Comparison of ENCODE assay signal across 8 cellular contexts in genomic region chr11:16606784-16607674, GRCh38.
DNase-seq lines count a peak whose midpoint lies in the region; ATAC-seq and TF ChIP-seq lines count a peak whose summit lies in the region.

No MANE protein-coding gene starts in this region.

- H3K14ac ChIP-seq in trophoblast cell (ENCODE audit: low read length), result no peak overlapping the region

- no peak for DNase-seq in activated naive CD4-positive, alpha-beta T cell treated with anti-CD3 and anti-CD28 coated beads, Interleukin-2, amount 50 U/mL, for 72 hours (ENCODE audit: low spot score in 2 of 2)
- no peak for DNase-seq in activated T-helper 1 cell treated with anti-CD3 and anti-CD28 coated beads, Interleukin-12 subunit alpha, Interleukin-12 subunit beta, Interleukin-2, Interleukin-4 antibody, amounts not matched to agents 30 ng/mL and 10 ng/mL and 1 ng/mL, durations not matched to agents 14 hours and 24 hours and 36 hours (ENCODE audit: low spot score)
- DNase-seq in heart right ventricle (peak; percentile 70 to 75), trophoblast cell (no peak), NCI-H1048 (lab: John Stamatoyannopoulos, UW) (no peak), HCEC 1CT (no peak)

- TF ChIP-seq CTCF in heart right ventricle (IDR thresholded peaks at IDR 0.05), result no peak

- no peaks in the 10 kb centered on the region for H3K9me3 Mint-ChIP-seq in activated naive CD4-positive, alpha-beta T cell treated with anti-CD3 and anti-CD28 coated beads, Interleukin-2, amount 50 U/mL, for 24 hours
- no peaks in the 10 kb centered on the region for H3K9me3 Mint-ChIP-seq in activated naive CD4-positive, alpha-beta T cell treated with anti-CD3 and anti-CD28 coated beads, Interleukin-2, amount 50 U/mL, for 72 hours
- peaks cover 7% of the 10 kb centered on the region for H3K9me3 Mint-ChIP-seq in activated T-helper 1 cell treated with anti-CD3 and anti-CD28 coated beads, Interleukin-12 subunit alpha, Interleukin-12 subunit beta, Interleukin-2, Interleukin-4 antibody, amounts not matched to agents 30 ng/mL and 10 ng/mL and 1 ng/mL, durations not matched to agents 14 hours and 24 hours and 36 hours

- H3K4me1 ChIP-seq in heart right ventricle, result peaks cover 0 to 44% (median 11%) of the 10 kb centered on the region in 9 donors
- peaks cover 14 to 21% of the 10 kb centered on the region in 2 experiments for H3K4me1 ChIP-seq in trophoblast cell (ENCODE audit: control insufficient read depth in 1 of 2, insufficient read depth in 2 of 2, low read length in 2 of 2)

- peak overlapping the region; percentile 81 for H3K4me3 Mint-ChIP-seq in activated naive CD4-positive, alpha-beta T cell treated with anti-CD3 and anti-CD28 coated beads, Interleukin-2, amount 50 U/mL, for 24 hours
- H3K4me3 Mint-ChIP-seq in activated T-helper 1 cell treated with anti-CD3 and anti-CD28 coated beads, Interleukin-12 subunit alpha, Interleukin-12 subunit beta, Interleukin-2, Interleukin-4 antibody, amounts not matched to agents 30 ng/mL and 10 ng/mL and 1 ng/mL, durations not matched to agents 14 hours and 24 hours and 36 hours, result peak overlapping the region; percentile 83

- peak overlapping the region; percentile 84 to 99 (median 98) for H3K27ac ChIP-seq in heart right ventricle
- no peak overlapping the region for H3K27ac ChIP-seq in trophoblast cell (ENCODE audit: low read depth, low read length)

- no peak overlapping the region for H2BK120ac ChIP-seq in trophoblast cell (ENCODE audit: insufficient read depth, low read length, poor library complexity)

- H3K9me3 ChIP-seq in heart right ventricle, result no peaks in the 10 kb centered on the region
- no peaks in the 10 kb centered on the region for H3K9me3 ChIP-seq in trophoblast cell (ENCODE audit: insufficient read depth, low read depth, low read length)

- no peak overlapping the region for H2BK5ac ChIP-seq in trophoblast cell (ENCODE audit: low read depth, low read length, poor library complexity)

- H3K4me3 ChIP-seq in heart right ventricle (peak overlapping the region; percentile 57 to 95 (median 84)), trophoblast cell (ENCODE audit: low read depth, low read length) (peak overlapping the region; percentile 74)

- peak overlapping the region; percentile 34 for H3K18ac ChIP-seq in trophoblast cell (ENCODE audit: low read length)

- H4K12ac ChIP-seq in trophoblast cell (ENCODE audit: low read depth, low read length), result no peak overlapping the region

- H3K79me2 ChIP-seq in trophoblast cell (ENCODE audit: control insufficient read depth, insufficient read depth, low read length, poor library complexity), result no peaks in the 10 kb centered on the region

- no peak for ATAC-seq in activated naive CD4-positive, alpha-beta T cell treated with anti-CD3 and anti-CD28 coated beads, Interleukin-2, amount 50 U/mL, for 72 hours
- ATAC-seq in heart right ventricle, result peak; percentile 43 to 67 (median 54)
- no peak for ATAC-seq in HG02852 (IDR thresholded peaks at IDR 0.05; ENCODE audit: unreplicated experiment)

- no peaks in the 10 kb centered on the region for H3K36me3 Mint-ChIP-seq in activated naive CD4-positive, alpha-beta T cell treated with anti-CD3 and anti-CD28 coated beads, Interleukin-2, amount 50 U/mL, for 24 hours
- peaks cover 8 to 33% of the 10 kb centered on the region in 2 donors for H3K36me3 Mint-ChIP-seq in activated naive CD4-positive, alpha-beta T cell treated with anti-CD3 and anti-CD28 coated beads, Interleukin-2, amount 50 U/mL, for 72 hours
- peaks cover 6% of the 10 kb centered on the region for H3K36me3 Mint-ChIP-seq in activated T-helper 1 cell treated with anti-CD3 and anti-CD28 coated beads, Interleukin-12 subunit alpha, Interleukin-12 subunit beta, Interleukin-2, Interleukin-4 antibody, amounts not matched to agents 30 ng/mL and 10 ng/mL and 1 ng/mL, durations not matched to agents 14 hours and 24 hours and 36 hours (ENCODE audit: low read depth)

- H3K27me3 ChIP-seq in heart right ventricle, result peaks cover 0 to 100% (median 11%) of the 10 kb centered on the region in 7 donors
- peaks cover 71% of the 10 kb centered on the region for H3K27me3 ChIP-seq in trophoblast cell (ENCODE audit: insufficient read depth, low read length)

- peaks cover 40% of the 10 kb centered on the region for H3K27me3 Mint-ChIP-seq in activated naive CD4-positive, alpha-beta T cell treated with anti-CD3 and anti-CD28 coated beads, Interleukin-2, amount 50 U/mL, for 24 hours
- H3K27me3 Mint-ChIP-seq in activated T-helper 1 cell treated with anti-CD3 and anti-CD28 coated beads, Interleukin-12 subunit alpha, Interleukin-12 subunit beta, Interleukin-2, Interleukin-4 antibody, amounts not matched to agents 30 ng/mL and 10 ng/mL and 1 ng/mL, durations not matched to agents 14 hours and 24 hours and 36 hours (ENCODE audit: insufficient read depth), result peaks cover 52% of the 10 kb centered on the region

- peak overlapping the region; percentile 32 for H2AFZ ChIP-seq in trophoblast cell (ENCODE audit: insufficient read depth, low read length, poor library complexity)

- H4K8ac ChIP-seq in trophoblast cell (ENCODE audit: low read depth, low read length), result peak overlapping the region; percentile 30

- peaks cover 27% of the 10 kb centered on the region for H3K4me1 Mint-ChIP-seq in activated naive CD4-positive, alpha-beta T cell treated with anti-CD3 and anti-CD28 coated beads, Interleukin-2, amount 50 U/mL, for 24 hours
- peaks cover 8% of the 10 kb centered on the region for H3K4me1 Mint-ChIP-seq in activated T-helper 1 cell treated with anti-CD3 and anti-CD28 coated beads, Interleukin-12 subunit alpha, Interleukin-12 subunit beta, Interleukin-2, Interleukin-4 antibody, amounts not matched to agents 30 ng/mL and 10 ng/mL and 1 ng/mL, durations not matched to agents 14 hours and 24 hours and 36 hours (ENCODE audit: low read depth)

- no peak overlapping the region for H2AK5ac ChIP-seq in trophoblast cell (ENCODE audit: low read length)

- WGBS in heart right ventricle, 2 donors, result 1% methylated on average over 71 to 80 of the region's 81 CpGs
- WGBS in trophoblast cell (ENCODE audit: extremely low coverage, insufficient coverage, insufficient read length), result no CpG with 5 or more reads among the region's 81 CpGs

- H3K4me2 ChIP-seq in trophoblast cell (ENCODE audit: low read length), result peak overlapping the region; percentile 95

- H3K36me3 ChIP-seq in heart right ventricle (no peaks in the 10 kb centered on the region), trophoblast cell (ENCODE audit: control insufficient read depth in 1 of 2, insufficient read depth in 2 of 2, low read length in 2 of 2) (no peaks in the 10 kb centered on the region)

- intact Hi-C loops in activated T-helper 1 cell treated with anti-CD3 and anti-CD28 coated beads, Interleukin-12 subunit alpha, Interleukin-12 subunit beta, Interleukin-2, Interleukin-4 antibody, amounts not matched to agents 30 ng/mL and 10 ng/mL and 1 ng/mL, durations not matched to agents 14 hours and 24 hours and 36 hours (cut with micrococcal nuclease), result loop anchor here (1.0 to 10.0 kb wide), 3 partner anchors 7 to 1632 kb away; partner anchors contain the start of gene CALCA
- intact Hi-C loops in heart right ventricle (cut with DNase I), result loop anchor here in 8 of 10 donors (2.0 to 10.0 kb wide), 16 partner anchors 142 to 962 kb away; partner anchors contain the start of gene SOX6 (in 4 of the 8)

- H3K79me1 ChIP-seq in trophoblast cell (ENCODE audit: low read length), result no peaks in the 10 kb centered on the region

- H3K27ac Mint-ChIP-seq in activated naive CD4-positive, alpha-beta T cell treated with anti-CD3 and anti-CD28 coated beads, Interleukin-2, amount 50 U/mL, for 24 hours, result no peak overlapping the region
- H3K27ac Mint-ChIP-seq in activated naive CD4-positive, alpha-beta T cell treated with anti-CD3 and anti-CD28 coated beads, Interleukin-2, amount 50 U/mL, for 72 hours, result peak overlapping the region in 1 of 2 donors; percentile 84
- H3K27ac Mint-ChIP-seq in activated T-helper 1 cell treated with anti-CD3 and anti-CD28 coated beads, Interleukin-12 subunit alpha, Interleukin-12 subunit beta, Interleukin-2, Interleukin-4 antibody, amounts not matched to agents 30 ng/mL and 10 ng/mL and 1 ng/mL, durations not matched to agents 14 hours and 24 hours and 36 hours, result peak overlapping the region; percentile 51

- no peak overlapping the region for H2BK12ac ChIP-seq in trophoblast cell (ENCODE audit: low read length)

- peak overlapping the region; percentile 2 for H4K91ac ChIP-seq in trophoblast cell (ENCODE audit: low read depth, low read length)

- H3K9ac ChIP-seq in trophoblast cell (ENCODE audit: low read length), result peak overlapping the region; percentile 35

- H3K4ac ChIP-seq in trophoblast cell (ENCODE audit: low read depth, low read length), result no peak overlapping the region

- H3K23ac ChIP-seq in trophoblast cell (ENCODE audit: low read length), result no peak overlapping the region

Comparison
In these comparisons a context has a peak if more than half of its experiments do, and no peak if none do; other contexts are left out.
1. ATAC-seq: peak in heart right ventricle (8 of 8); none in activated naive CD4-positive, alpha-beta T cell treated with anti-CD3 and anti-CD28 coated beads, Interleukin-2, amount 50 U/mL, for 72 hours (0 of 2) and HG02852 (single experiment).
2. DNase-seq: peak in heart right ventricle (2 of 2); none in activated naive CD4-positive, alpha-beta T cell treated with anti-CD3 and anti-CD28 coated beads, Interleukin-2, amount 50 U/mL, for 72 hours (0 of 2), activated T-helper 1 cell treated with anti-CD3 and anti-CD28 coated beads, Interleukin-12 subunit alpha, Interleukin-12 subunit beta, Interleukin-2, Interleukin-4 antibody, amounts not matched to agents 30 ng/mL and 10 ng/mL and 1 ng/mL, durations not matched to agents 14 hours and 24 hours and 36 hours (single experiment), trophoblast cell (0 of 2), NCI-H1048 (single experiment) and HCEC 1CT (single experiment).